20 cellular contexts compared by ENCODE assay signal in the genomic region with DNA sequence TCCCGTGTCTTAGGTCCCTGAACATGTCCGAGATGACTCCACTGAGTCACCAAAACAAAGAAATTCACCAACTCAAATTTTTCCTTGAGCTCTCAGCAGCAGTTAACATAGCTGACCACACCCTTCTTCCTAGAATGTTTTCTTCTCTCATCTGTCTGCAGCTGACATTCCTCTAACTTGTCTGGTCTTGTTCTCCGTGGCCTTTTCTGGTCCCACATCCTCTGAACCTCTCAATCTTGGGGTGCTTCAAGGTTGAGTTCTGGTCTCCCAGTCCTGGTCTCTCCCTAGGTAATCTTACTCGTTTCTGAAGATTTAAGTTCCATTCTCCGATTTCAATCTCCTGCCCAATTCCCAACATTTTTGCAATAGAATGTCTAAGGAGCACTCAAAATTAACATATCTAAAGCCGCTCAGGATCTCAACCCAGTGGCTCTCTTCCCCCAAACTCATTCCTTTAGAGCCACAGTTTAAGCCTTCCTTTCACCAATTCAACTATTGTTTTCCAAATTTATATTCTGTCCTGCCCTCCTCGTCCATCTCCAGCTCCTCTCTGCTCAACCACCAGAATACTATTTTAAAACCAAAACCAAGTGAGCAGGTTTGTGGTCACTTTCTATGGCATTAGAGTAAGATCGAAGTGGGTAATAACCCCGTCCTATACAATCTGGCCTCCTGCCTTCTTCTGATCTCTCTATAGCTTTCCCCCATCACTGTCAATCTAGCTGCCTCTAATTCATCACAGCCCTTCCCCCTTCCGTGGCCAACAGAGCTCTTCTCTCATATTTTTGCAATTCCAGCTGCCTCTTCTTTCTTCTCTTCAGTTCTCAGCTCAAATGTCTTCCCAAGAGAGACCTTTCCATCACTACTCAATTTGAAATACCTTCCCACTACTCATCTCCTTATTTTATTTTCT. TPM values are rescaled to one million over a fixed set of nuclear protein-coding genes. Genes with fewer than 3 reads are reported as not detected.
A peak's percentile ranks its signal among the peaks of the same experiment; 100 is the strongest.
DNase-seq lines count a peak whose midpoint lies in the region; ATAC-seq and TF ChIP-seq lines count a peak whose summit lies in the region.
"Had no signal": no experiment of that assay in that cellular context is flagged by ENCODE, and none has a peak within 500 bp of the region (broad histone marks: within the 10 kb centered on the region; RNA-seq: fewer than 3 reads in every experiment).

No MANE protein-coding gene starts in this region.

- no peak overlapping the region for H4K8ac ChIP-seq in mesendoderm (ENCODE audit: low read depth, low read length)

- no peak overlapping the region for H3K4me3 ChIP-seq in Caco-2 (ENCODE audit: low read depth, low read length)
- peak overlapping the region; percentile 6 for H3K4me3 ChIP-seq in mesendoderm (ENCODE audit: low read length)
- no peak overlapping the region for H3K4me3 ChIP-seq in left ventricle myocardium inferior
- H3K4me3 ChIP-seq: mucosa of descending colon had no signal

- H3K27me3 ChIP-seq in Caco-2 (replicated peaks; ENCODE audit: control insufficient read depth, insufficient read depth, low read length) (no peaks in the 10 kb centered on the region), mesendoderm (ENCODE audit: insufficient read depth, low read length, poor library complexity) (no peaks in the 10 kb centered on the region), left ventricle myocardium inferior (ENCODE audit: low read depth) (peaks cover 16% of the 10 kb centered on the region)
- H3K27me3 ChIP-seq: BE2C had no signal

- peak overlapping the region; percentile 55 for H3K9ac ChIP-seq in mesendoderm (ENCODE audit: low read length)

- no peaks in the 10 kb centered on the region for H3K27me3 Mint-ChIP-seq in Caco-2 (ENCODE audit: insufficient read depth, unreplicated experiment)
- H3K27me3 Mint-ChIP-seq: activated CD4-positive, alpha-beta T cell treated with anti-CD3 and anti-CD28 coated beads, Interleukin-2, amount 10 ng/mL, durations not matched to agents 24 days and 14 days; T-helper 17 cell had no signal

- no peak overlapping the region for H3K4ac ChIP-seq in mesendoderm (ENCODE audit: low read depth, low read length)

- H3K27ac Mint-ChIP-seq in Caco-2 (ENCODE audit: unreplicated experiment) = peak overlapping the region; percentile 29
- H3K27ac Mint-ChIP-seq: activated CD4-positive, alpha-beta T cell treated with anti-CD3 and anti-CD28 coated beads, Interleukin-2, amount 10 ng/mL, durations not matched to agents 24 days and 14 days; activated T-helper 2 cell treated with anti-CD3 and anti-CD28 coated beads, Interferon-gamma antibody, Interleukin-2, Interleukin-4, amounts not matched to agents 10 μg/mL and 5 μg/mL and 100 μg/mL, durations not matched to agents 14 hours and 24 hours and 36 hours; T-helper 17 cell had no signal

- H3K36me3 ChIP-seq in Caco-2 (ENCODE audit: control insufficient read depth, insufficient read depth, low read length) = no peaks in the 10 kb centered on the region
- no peaks in the 10 kb centered on the region for H3K36me3 ChIP-seq in mesendoderm (ENCODE audit: control insufficient read depth, insufficient read depth, low read length)
- no peaks in the 10 kb centered on the region for H3K36me3 ChIP-seq in left ventricle myocardium inferior
- H3K36me3 ChIP-seq: BE2C had no signal

- no peaks in the 10 kb centered on the region for H3K9me3 Mint-ChIP-seq in Caco-2 (ENCODE audit: unreplicated experiment)

- H3K4me1 ChIP-seq in Caco-2 = peaks cover 32% of the 10 kb centered on the region
- H3K4me1 ChIP-seq in mesendoderm (ENCODE audit: control insufficient read depth, low read depth, low read length) = no peaks in the 10 kb centered on the region
- H3K4me1 ChIP-seq in left ventricle myocardium inferior = no peaks in the 10 kb centered on the region
- H3K4me1 ChIP-seq: BE2C had no signal

- H3K4me3 Mint-ChIP-seq in Caco-2 (ENCODE audit: unreplicated experiment) = peak overlapping the region; percentile 36
- H3K4me3 Mint-ChIP-seq: activated CD4-positive, alpha-beta T cell treated with anti-CD3 and anti-CD28 coated beads, Interleukin-2, amount 10 ng/mL, durations not matched to agents 24 days and 14 days; T-helper 17 cell had no signal

- H3K23ac ChIP-seq in mesendoderm (ENCODE audit: low read length) = no peak overlapping the region

- H3K36me3 Mint-ChIP-seq in Caco-2 (ENCODE audit: insufficient read depth, unreplicated experiment) = peaks cover 4% of the 10 kb centered on the region

- H3K4me2 ChIP-seq in mesendoderm (ENCODE audit: low read length) = peak overlapping the region; percentile 58

- CTCF ChIA-PET in Caco-2 (lab: Charles Lee) = no interaction called here

- POLR2A ChIA-PET in Caco-2 (lab: Charles Lee) = no interaction called here

- H3K4me1 Mint-ChIP-seq in Caco-2 (ENCODE audit: low read depth, unreplicated experiment) = peaks cover 24% of the 10 kb centered on the region
- H3K4me1 Mint-ChIP-seq: activated CD4-positive, alpha-beta T cell treated with anti-CD3 and anti-CD28 coated beads, Interleukin-2, amount 10 ng/mL, durations not matched to agents 24 days and 14 days; T-helper 17 cell had no signal

- no peak overlapping the region for H2AK5ac ChIP-seq in mesendoderm (ENCODE audit: low read length)

- no CpG with 5 or more reads among the region's 10 CpGs for WGBS in mesendoderm (ENCODE audit: extremely low coverage, insufficient coverage, low lambda C conversion rate)

- ATAC-seq in left ventricle myocardium superior = no peak
- ATAC-seq: mucosa of descending colon, T-helper 17 cell had no signal

- peaks cover 2% of the 10 kb centered on the region for H3K79me1 ChIP-seq in mesendoderm (ENCODE audit: low read length)

- H4K5ac ChIP-seq in mesendoderm (ENCODE audit: low read length) = no peak overlapping the region

- H3K27ac ChIP-seq in epithelial cell of prostate = peak overlapping the region; percentile 63
- peak overlapping the region; percentile 72 for H3K27ac ChIP-seq in mesendoderm (ENCODE audit: low read depth, low read length)
- H3K27ac ChIP-seq in left ventricle myocardium inferior (replicated peaks) = no peak overlapping the region

- H2BK120ac ChIP-seq in mesendoderm (ENCODE audit: low read depth, low read length) = peak overlapping the region; percentile 61

- H3K79me2 ChIP-seq in mesendoderm (ENCODE audit: control insufficient read depth, insufficient read depth, low read length) = peaks cover 8% of the 10 kb centered on the region

- H3K9me3 ChIP-seq in Caco-2 = peaks cover 9% of the 10 kb centered on the region; the same call in 1 of the 2 replicates
- H3K9me3 ChIP-seq in left ventricle myocardium inferior (replicated peaks) = no peaks in the 10 kb centered on the region
- H3K9me3 ChIP-seq: BE2C, mucosa of descending colon had no signal

- peak overlapping the region; percentile 79 for H3K56ac ChIP-seq in mesendoderm (ENCODE audit: low read length)

- peak overlapping the region; percentile 94 for H3K18ac ChIP-seq in mesendoderm (ENCODE audit: low read length)

- H2BK5ac ChIP-seq in mesendoderm (ENCODE audit: low read length) = peak overlapping the region; percentile 19

- intact Hi-C loops in Caco-2 (cut with micrococcal nuclease; ENCODE audit: unreplicated experiment) = loop anchor here (1.0 kb wide), 1 partner anchor 265 kb away; no protein-coding TSS in a partner anchor
- intact Hi-C loops in left ventricle myocardium inferior (cut with micrococcal nuclease) = no loop called here
- intact Hi-C loops in left ventricle myocardium superior (cut with micrococcal nuclease) = no loop called here

- no TSS peak for BruUV-seq in Caco-2 (replicated peaks; lab: Mats Ljungman, UMichigan)

- H2BK15ac ChIP-seq in mesendoderm (replicated peaks; ENCODE audit: low read depth) = peak overlapping the region; percentile 96

- no peak for TF ChIP-seq CTCF in Caco-2 (IDR thresholded peaks at IDR 0.05; ENCODE audit: insufficient read depth in 1 of 2, low read depth in 1 of 2, low read length in 1 of 2, severe bottlenecking in 1 of 2, unreplicated experiment in 1 of 2)
- no peak for TF ChIP-seq CTCF in left ventricle myocardium inferior (IDR thresholded peaks at IDR 0.05; ENCODE audit: borderline replicate concordance)

- DNase-seq in Caco-2 (peak in 1 of 2 experiments; percentile 13), LoVo (ENCODE audit: low spot score) (peak; percentile 49), epithelial cell of prostate (ENCODE audit: low read depth, low spot score) (peak; percentile 29), mesendoderm (peak; percentile 81), mucosa of gallbladder (ENCODE audit: low spot score) (no peak), left ventricle myocardium inferior (no peak), NCI-H226 (no peak), left ventricle myocardium superior (no peak)
- DNase-seq: activated CD4-positive, alpha-beta T cell treated with anti-CD3 and anti-CD28 coated beads, Interleukin-2, amount 10 ng/mL, durations not matched to agents 24 days and 14 days; BE2C; GOT3; hippocampal formation; mucosa of descending colon; NCI-H146; NCI-H524; RPMI8226; T-helper 17 cell had no signal

RNA-seq across cellular contexts. Expression of a gene that starts 1.2 kb away (rescaled TPM):
- total RNA-seq in Caco-2 (2022) (1.5 and 2.2 TPM in 2 replicates), mucosa of gallbladder (0.26 TPM), left ventricle myocardium inferior (not detected), left ventricle myocardium superior (not detected)
- 50.3 TPM for polyA plus RNA-seq in mesendoderm (2013, experiment 1 of 2)
- 51.9 TPM for polyA plus RNA-seq in mesendoderm (2013, experiment 2 of 2)
- total RNA-seq: activated CD4-positive, alpha-beta T cell treated with anti-CD3 and anti-CD28 coated beads, Interleukin-2, amount 10 ng/mL, durations not matched to agents 24 days and 14 days; activated T-helper 2 cell treated with anti-CD3 and anti-CD28 coated beads, Interferon-gamma antibody, Interleukin-2, Interleukin-4, amounts not matched to agents 10 μg/mL and 5 μg/mL and 100 μg/mL, durations not matched to agents 14 hours and 24 hours and 36 hours; mucosa of descending colon; posterior vena cava; T-helper 17 cell; urinary bladder had no signal
- polyA plus RNA-seq: urinary bladder had no signal

RNA-seq across cellular contexts. Expression of a gene that starts 31.1 kb away (rescaled TPM):
- total RNA-seq in Caco-2 (2022) (not detected in 2 replicates), mucosa of gallbladder (not detected), left ventricle myocardium inferior (not detected), left ventricle myocardium superior (not detected)
- polyA plus RNA-seq in mesendoderm (2013, experiment 1 of 2) = not detected
- not detected for polyA plus RNA-seq in mesendoderm (2013, experiment 2 of 2)
- total RNA-seq: activated CD4-positive, alpha-beta T cell treated with anti-CD3 and anti-CD28 coated beads, Interleukin-2, amount 10 ng/mL, durations not matched to agents 24 days and 14 days; activated T-helper 2 cell treated with anti-CD3 and anti-CD28 coated beads, Interferon-gamma antibody, Interleukin-2, Interleukin-4, amounts not matched to agents 10 μg/mL and 5 μg/mL and 100 μg/mL, durations not matched to agents 14 hours and 24 hours and 36 hours; mucosa of descending colon; posterior vena cava; T-helper 17 cell; urinary bladder had no signal
- polyA plus RNA-seq: urinary bladder had no signal

Comparison
In these comparisons a context has a peak if more than half of its experiments do, and no peak if none do; other contexts are left out.
1. DNase-seq: peak in LoVo (single experiment), epithelial cell of prostate (single experiment) and mesendoderm (single experiment); none in mucosa of gallbladder (single experiment), left ventricle myocardium inferior (single experiment), NCI-H226 (single experiment) and left ventricle myocardium superior (single experiment).